ENCODE assay signal across 11 cellular contexts in genomic region chr6:88958842-88959241, GRCh38.
"Had no signal": no experiment of that assay in that cellular context is flagged by ENCODE, and none has a peak within 500 bp of the region (broad histone marks: within the 10 kb centered on the region; RNA-seq: fewer than 3 reads in every experiment).

No MANE protein-coding gene starts in this region.

- H3K4me3 ChIP-seq: GM23248, GM23338, HAP-1 had no signal

- ATAC-seq: GM23338, HCT116 had no signal

- H3K9ac ChIP-seq: GM23248 had no signal

- DNase-seq: GM23248, GOT3, H7, H9, HCEC 1CT, HFFc6 had no signal

- H3K27ac ChIP-seq: GM23248 had no signal

- H3K4me2 ChIP-seq: GM23338 had no signal

- H2AFZ ChIP-seq: GM23248, GM23338 had no signal

- FAIRE-seq: H1, H54 had no signal

- H3K9me3 ChIP-seq: HAP-1 had no signal
